2 cellular contexts compared by ENCODE assay signal in the genomic region with DNA sequence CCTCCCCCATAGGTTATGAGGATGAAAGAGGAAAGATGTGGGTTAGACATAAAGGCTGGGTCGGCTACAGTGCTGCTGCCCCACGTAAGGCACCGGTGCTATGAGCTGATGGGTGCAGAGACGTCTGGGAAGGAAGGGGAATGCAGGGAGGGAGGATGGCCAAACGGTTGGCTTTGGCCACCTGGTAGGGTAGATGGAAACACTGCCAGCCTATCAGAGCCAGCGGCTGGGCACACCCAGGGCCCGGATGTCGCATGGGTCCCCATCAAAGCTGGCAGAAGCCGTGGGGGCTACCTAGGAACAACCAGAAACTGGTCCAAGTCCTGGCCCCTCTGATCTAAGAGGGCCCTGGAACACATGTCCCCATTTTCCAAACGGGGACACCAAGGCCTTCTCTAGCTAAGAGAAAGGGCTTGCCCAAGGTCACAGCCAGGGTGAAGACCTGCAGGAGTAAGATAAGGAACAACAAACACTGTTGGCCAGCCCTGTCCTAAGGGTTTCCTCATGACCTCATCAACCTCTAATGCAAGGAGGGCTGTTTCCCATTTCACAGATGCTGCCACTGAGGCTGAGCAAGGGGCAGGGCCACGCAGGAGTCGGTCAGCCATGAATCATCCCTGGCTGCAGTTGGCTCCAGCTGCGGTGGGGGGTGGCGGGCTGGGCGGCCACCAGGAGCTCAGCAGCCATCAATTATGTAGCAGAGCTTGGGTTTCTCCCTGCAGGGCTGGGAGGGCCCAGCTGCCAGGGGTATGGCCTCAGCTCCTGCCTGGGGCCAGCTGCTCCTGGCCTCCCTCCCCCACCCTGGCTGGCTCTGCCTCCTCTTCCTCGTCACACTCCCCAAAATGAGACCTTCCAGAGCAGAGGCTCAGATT.
TF ChIP-seq lines count a peak whose summit lies in the region.

No MANE protein-coding gene starts in this region.

TF ChIP-seq in HEK293, 187 proteins besides CTCF, POLR2A, EP300 and RAD21 (continued from another document and continues in another):
- no peak for TF ChIP-seq SCRT1 (tag by site-specific recombination; IDR thresholded peaks at IDR 0.05; ENCODE audit: borderline replicate concordance)
- TF ChIP-seq KLF7 (tag by site-specific recombination; IDR thresholded peaks at IDR 0.05; ENCODE audit: borderline replicate concordance), result peak; percentile 81; the same call in 1 of the 2 replicates
- TF ChIP-seq ZNF473 (tag by site-specific recombination; IDR thresholded peaks at IDR 0.05), result no peak
- TF ChIP-seq ZNF521 (tag by site-specific recombination; IDR thresholded peaks at IDR 0.05), result no peak
- TF ChIP-seq, protein P1, sequence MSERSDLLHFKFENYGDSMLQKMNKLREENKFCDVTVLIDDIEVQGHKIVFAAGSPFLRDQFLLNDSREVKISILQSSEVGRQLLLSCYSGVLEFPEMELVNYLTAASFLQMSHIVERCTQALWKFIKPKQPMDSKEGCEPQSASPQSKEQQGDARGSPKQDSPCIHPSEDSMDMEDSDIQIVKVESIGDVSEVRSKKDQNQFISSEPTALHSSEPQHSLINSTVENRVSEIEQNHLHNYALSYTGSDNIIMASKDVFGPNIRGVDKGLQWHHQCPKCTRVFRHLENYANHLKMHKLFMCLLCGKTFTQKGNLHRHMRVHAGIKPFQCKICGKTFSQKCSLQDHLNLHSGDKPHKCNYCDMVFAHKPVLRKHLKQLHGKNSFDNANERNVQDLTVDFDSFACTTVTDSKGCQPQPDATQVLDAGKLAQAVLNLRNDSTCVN (tag by site-specific recombination; optimal IDR thresholded peaks at IDR 0.05), result peak; percentile 20
- TF ChIP-seq KLF16 (tag by site-specific recombination; IDR thresholded peaks at IDR 0.05), result 0 out of 2 replicates have a peak, but pooled peaks have one; percentile 42
- no peak for TF ChIP-seq ZNF571 (tag by site-specific recombination; IDR thresholded peaks at IDR 0.05)
- no peak for TF ChIP-seq MEIS1 (CRISPR knock-in tag; IDR thresholded peaks at IDR 0.05; ENCODE audit: borderline replicate concordance)
- TF ChIP-seq ZNF416 (tag by site-specific recombination; IDR thresholded peaks at IDR 0.05), result no peak
- no peak for TF ChIP-seq ZNF202 (tag by site-specific recombination; IDR thresholded peaks at IDR 0.05; ENCODE audit: borderline replicate concordance)
- TF ChIP-seq, protein P2, sequence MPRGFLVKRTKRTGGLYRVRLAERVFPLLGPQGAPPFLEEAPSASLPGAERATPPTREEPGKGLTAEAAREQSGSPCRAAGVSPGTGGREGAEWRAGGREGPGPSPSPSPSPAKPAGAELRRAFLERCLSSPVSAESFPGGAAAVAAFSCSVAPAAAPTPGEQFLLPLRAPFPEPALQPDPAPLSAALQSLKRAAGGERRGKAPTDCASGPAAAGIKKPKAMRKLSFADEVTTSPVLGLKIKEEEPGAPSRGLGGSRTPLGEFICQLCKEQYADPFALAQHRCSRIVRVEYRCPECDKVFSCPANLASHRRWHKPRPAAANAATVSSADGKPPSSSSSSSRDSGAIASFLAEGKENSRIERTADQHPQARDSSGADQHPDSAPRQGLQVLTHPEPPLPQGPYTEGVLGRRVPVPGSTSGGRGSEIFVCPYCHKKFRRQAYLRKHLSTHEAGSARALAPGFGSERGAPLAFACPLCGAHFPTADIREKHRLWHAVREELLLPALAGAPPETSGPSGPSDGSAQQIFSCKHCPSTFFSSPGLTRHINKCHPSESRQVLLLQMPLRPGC (tag by site-specific recombination; IDR thresholded peaks at IDR 0.05), result 0 out of 2 replicates have a peak, but pooled peaks have one; percentile 14
- TF ChIP-seq ZNF121 (tag by site-specific recombination; IDR thresholded peaks at IDR 0.05), result peak; percentile 56; the same call in 1 of the 2 replicates
- TF ChIP-seq ZNF791 (tag by site-specific recombination; IDR thresholded peaks at IDR 0.05), result no peak
- 0 out of 2 replicates have a peak, but pooled peaks have one; percentile 28 for TF ChIP-seq BCL11A (tag by site-specific recombination; IDR thresholded peaks at IDR 0.05; ENCODE audit: low read depth)
- TF ChIP-seq ZNF621 (tag by site-specific recombination; IDR thresholded peaks at IDR 0.05), result no peak
- peak; percentile 80 for TF ChIP-seq ZFP3 (tag by site-specific recombination; IDR thresholded peaks at IDR 0.05; ENCODE audit: low read depth)
- TF ChIP-seq ZEB2 (tag by site-specific recombination; IDR thresholded peaks at IDR 0.05), result peak; percentile 55
- peak; percentile 80 for TF ChIP-seq OSR2 (tag by site-specific recombination; IDR thresholded peaks at IDR 0.05)
- TF ChIP-seq ZNF335 (tag by site-specific recombination; conservative IDR thresholded peaks at IDR 0.05), result 0 out of 2 replicates have a peak, but pooled peaks have one; percentile 23
- TF ChIP-seq ZNF239 (tag by site-specific recombination; IDR thresholded peaks at IDR 0.05), result no peak
- TF ChIP-seq ZSCAN16 (tag by site-specific recombination; IDR thresholded peaks at IDR 0.05), result peak; percentile 56; the same call in 1 of the 2 replicates
- TF ChIP-seq IKZF3 (tag by site-specific recombination; IDR thresholded peaks at IDR 0.05), result peak; percentile 50; the same call in 1 of the 2 replicates
- TF ChIP-seq, protein P3, sequence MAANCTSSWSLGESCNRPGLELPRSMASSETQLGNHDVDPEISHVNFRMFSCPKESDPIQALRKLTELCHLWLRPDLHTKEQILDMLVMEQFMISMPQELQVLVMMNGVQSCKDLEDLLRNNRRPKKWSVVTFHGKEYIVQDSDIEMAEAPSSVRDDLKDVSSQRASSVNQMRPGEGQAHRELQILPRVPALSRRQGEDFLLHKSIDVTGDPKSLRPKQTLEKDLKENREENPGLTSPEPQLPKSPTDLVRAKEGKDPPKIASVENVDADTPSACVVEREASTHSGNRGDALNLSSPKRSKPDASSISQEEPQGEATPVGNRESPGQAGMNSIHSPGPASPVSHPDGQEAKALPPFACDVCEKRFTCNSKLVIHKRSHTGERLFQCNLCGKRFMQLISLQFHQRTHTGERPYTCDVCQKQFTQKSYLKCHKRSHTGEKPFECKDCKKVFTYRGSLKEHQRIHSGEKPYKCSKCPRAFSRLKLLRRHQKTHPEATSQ (tag by site-specific recombination; IDR thresholded peaks at IDR 0.05), result 0 out of 2 replicates have a peak, but pooled peaks have one; percentile 71
- TF ChIP-seq MYNN (tag by site-specific recombination; IDR thresholded peaks at IDR 0.05; ENCODE audit: borderline replicate concordance), result no peak
- peak; percentile 63 for TF ChIP-seq KLF9 (tag by site-specific recombination; IDR thresholded peaks at IDR 0.05; ENCODE audit: low read depth)
- TF ChIP-seq ZNF664 (tag by site-specific recombination; IDR thresholded peaks at IDR 0.05), result no peak
- TF ChIP-seq, protein P4, sequence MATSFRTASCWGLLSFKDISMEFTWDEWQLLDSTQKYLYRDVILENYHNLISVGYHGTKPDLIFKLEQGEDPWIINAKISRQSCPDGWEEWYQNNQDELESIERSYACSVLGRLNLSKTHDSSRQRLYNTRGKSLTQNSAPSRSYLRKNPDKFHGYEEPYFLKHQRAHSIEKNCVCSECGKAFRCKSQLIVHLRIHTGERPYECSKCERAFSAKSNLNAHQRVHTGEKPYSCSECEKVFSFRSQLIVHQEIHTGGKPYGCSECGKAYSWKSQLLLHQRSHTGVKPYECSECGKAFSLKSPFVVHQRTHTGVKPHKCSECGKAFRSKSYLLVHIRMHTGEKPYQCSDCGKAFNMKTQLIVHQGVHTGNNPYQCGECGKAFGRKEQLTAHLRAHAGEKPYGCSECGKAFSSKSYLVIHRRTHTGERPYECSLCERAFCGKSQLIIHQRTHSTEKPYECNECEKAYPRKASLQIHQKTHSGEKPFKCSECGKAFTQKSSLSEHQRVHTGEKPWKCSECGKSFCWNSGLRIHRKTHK (tag by site-specific recombination; IDR thresholded peaks at IDR 0.05), result no peak

TF ChIP-seq in SK-N-SH, 30 proteins besides CTCF, POLR2A, EP300 and RAD21 (continued from another document):
- TF ChIP-seq, protein P5, sequence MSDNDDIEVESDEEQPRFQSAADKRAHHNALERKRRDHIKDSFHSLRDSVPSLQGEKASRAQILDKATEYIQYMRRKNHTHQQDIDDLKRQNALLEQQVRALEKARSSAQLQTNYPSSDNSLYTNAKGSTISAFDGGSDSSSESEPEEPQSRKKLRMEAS (IDR thresholded peaks at IDR 0.05; ENCODE audit: low read depth), result no peak
- TF ChIP-seq CHD2 (IDR thresholded peaks at IDR 0.05; ENCODE audit: low read length, partially characterized antibody), result peak; percentile 21
- TF ChIP-seq TEAD4 (IDR thresholded peaks at IDR 0.05; ENCODE audit: borderline replicate concordance, insufficient read depth), result no peak
- TF ChIP-seq GABPA (IDR thresholded peaks at IDR 0.05; ENCODE audit: low read depth), result no peak
TF ChIP-seq in SK-N-SH: peak in this region for 5.
